ENCODE assay signal across 8 cellular contexts in the genomic region with DNA sequence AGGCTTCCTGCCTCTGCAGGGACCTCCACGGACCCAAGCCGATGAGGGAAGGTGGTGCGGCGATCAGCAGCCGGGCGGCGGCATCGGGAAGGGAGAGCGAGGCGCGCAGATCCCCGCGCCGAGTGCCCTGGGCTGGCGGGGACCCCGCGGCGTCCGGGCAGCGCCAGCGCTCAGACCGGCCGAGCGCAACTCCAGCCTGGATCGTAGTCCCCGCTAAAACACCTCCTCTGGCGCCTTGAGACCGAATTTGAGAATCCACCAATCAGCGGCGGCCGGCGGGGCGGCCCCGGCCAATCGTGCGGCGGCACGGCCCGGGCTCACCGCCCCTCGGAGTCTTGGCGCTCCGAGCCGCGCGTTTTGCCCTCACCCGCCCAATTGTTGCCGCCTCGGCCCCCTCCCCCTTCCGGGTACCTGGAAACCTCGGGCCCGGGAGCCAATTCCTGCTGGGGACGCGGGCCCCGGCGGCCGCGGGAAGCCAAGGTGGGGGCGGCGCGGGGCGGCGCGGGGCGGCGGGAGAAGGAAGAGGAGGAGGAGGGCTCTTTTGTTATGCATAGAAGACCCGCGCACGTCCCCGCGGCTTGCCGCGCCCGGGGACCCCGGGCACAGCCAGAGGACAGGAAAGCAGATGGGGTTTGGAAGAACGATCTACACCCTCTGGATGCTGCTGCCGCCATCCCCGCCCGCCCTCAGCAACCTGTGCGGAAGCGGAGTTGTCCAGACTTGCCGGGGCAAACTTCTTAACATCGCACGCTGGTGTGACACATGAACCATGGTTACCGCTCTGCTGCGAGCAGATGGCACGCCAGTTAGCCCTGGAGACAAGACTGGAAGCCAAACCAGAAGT. TPM values are rescaled to one million over a fixed set of nuclear protein-coding genes. Genes with fewer than 3 reads are reported as not detected.
DNase-seq lines count a peak whose midpoint lies in the region; ATAC-seq and TF ChIP-seq lines count a peak whose summit lies in the region.

A gene with protein sequence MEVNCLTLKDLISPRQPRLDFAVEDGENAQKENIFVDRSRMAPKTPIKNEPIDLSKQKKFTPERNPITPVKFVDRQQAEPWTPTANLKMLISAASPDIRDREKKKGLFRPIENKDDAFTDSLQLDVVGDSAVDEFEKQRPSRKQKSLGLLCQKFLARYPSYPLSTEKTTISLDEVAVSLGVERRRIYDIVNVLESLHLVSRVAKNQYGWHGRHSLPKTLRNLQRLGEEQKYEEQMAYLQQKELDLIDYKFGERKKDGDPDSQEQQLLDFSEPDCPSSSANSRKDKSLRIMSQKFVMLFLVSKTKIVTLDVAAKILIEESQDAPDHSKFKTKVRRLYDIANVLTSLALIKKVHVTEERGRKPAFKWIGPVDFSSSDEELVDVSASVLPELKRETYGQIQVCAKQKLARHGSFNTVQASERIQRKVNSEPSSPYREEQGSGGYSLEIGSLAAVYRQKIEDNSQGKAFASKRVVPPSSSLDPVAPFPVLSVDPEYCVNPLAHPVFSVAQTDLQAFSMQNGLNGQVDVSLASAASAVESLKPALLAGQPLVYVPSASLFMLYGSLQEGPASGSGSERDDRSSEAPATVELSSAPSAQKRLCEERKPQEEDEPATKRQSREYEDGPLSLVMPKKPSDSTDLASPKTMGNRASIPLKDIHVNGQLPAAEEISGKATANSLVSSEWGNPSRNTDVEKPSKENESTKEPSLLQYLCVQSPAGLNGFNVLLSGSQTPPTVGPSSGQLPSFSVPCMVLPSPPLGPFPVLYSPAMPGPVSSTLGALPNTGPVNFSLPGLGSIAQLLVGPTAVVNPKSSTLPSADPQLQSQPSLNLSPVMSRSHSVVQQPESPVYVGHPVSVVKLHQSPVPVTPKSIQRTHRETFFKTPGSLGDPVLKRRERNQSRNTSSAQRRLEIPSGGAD (minus strand): TSS at position 209 of the 844 bp plus-strand sequence. CDS start 934 bp downstream, outside the sequence.

- peak within 1 kb of the TSS; percentile 75 for H3K4me3 ChIP-seq in fibroblast of pulmonary artery (replicated peaks; ENCODE audit: low read depth, low read length)

- peak within 1 kb of the TSS; percentile 90 for H3K4me3 Mint-ChIP-seq in natural killer cell treated with Interleukin-12 subunit alpha and Interleukin-12 subunit beta and Interleukin-15 and Interleukin-18, amount 100 ng/mL, for 72 hours

- peak; percentile 97 for ATAC-seq in natural killer cell treated with Interleukin-12 subunit alpha and Interleukin-12 subunit beta and Interleukin-15 and Interleukin-18, amount 100 ng/mL, for 72 hours

- H3K27ac Mint-ChIP-seq in natural killer cell treated with Interleukin-12 subunit alpha and Interleukin-12 subunit beta and Interleukin-15 and Interleukin-18, amount 100 ng/mL, for 72 hours = peak within 1 kb of the TSS; percentile 18 to 40

- H3K27me3 Mint-ChIP-seq in natural killer cell treated with Interleukin-12 subunit alpha and Interleukin-12 subunit beta and Interleukin-15 and Interleukin-18, amount 100 ng/mL, for 72 hours = peaks cover 5 to 6% of the 10 kb centered on the region in 2 donors

- DNase-seq in EL (peak; percentile 94), H4 (ENCODE audit: low spot score) (peak; percentile 88), LHCN-M2 (ENCODE audit: low read depth) (peak; percentile 92), RPMI7951 (ENCODE audit: low read depth) (peak; percentile 92), fibroblast of pulmonary artery (ENCODE audit: low read depth) (peak; percentile 90)
- DNase-seq in activated T-helper 1 cell treated with anti-CD3 and anti-CD28 coated beads, Interleukin-2, amount 50 U/mL, for 16 hours (ENCODE audit: low read depth in 1 of 2, low spot score in 1 of 2) = peak; percentile 51 to 71
- DNase-seq in natural killer cell treated with Interleukin-12 subunit alpha and Interleukin-12 subunit beta and Interleukin-15 and Interleukin-18, amount 100 ng/mL, for 72 hours (ENCODE audit: low spot score) = peak; percentile 92
- peak; percentile 80 for DNase-seq in stimulated activated naive CD4-positive, alpha-beta T cell treated with Interleukin-2 at 50 U/mL for 16 hours (lab: John Stamatoyannopoulos, UW)

- no peaks in the 10 kb centered on the region for H3K9me3 Mint-ChIP-seq in natural killer cell treated with Interleukin-12 subunit alpha and Interleukin-12 subunit beta and Interleukin-15 and Interleukin-18, amount 100 ng/mL, for 72 hours

- H3K36me3 Mint-ChIP-seq in natural killer cell treated with Interleukin-12 subunit alpha and Interleukin-12 subunit beta and Interleukin-15 and Interleukin-18, amount 100 ng/mL, for 72 hours = no peaks in the 10 kb centered on the region

- TF ChIP-seq CTCF in fibroblast of pulmonary artery (IDR thresholded peaks at IDR 0.05; ENCODE audit: low read length, missing control alignments) = no peak

- H3K4me1 Mint-ChIP-seq in natural killer cell treated with Interleukin-12 subunit alpha and Interleukin-12 subunit beta and Interleukin-15 and Interleukin-18, amount 100 ng/mL, for 72 hours (ENCODE audit: low read depth in 2 of 2) = peaks cover 14 to 20% of the 10 kb centered on the region in 2 donors

RNA-seq across cellular contexts. Expression of the gene that starts here (rescaled TPM):
- total RNA-seq in H4 (2014; rRNA removed; shearing (Covaris generic)) = 12.5 and 16.6 TPM in 2 replicates
- total RNA-seq in LHCN-M2 (2014; rRNA removed) = 18.0 and 20.6 TPM in 2 replicates
- 5.4 TPM for polyA plus RNA-seq in LHCN-M2 (2012)
- 19.1 and 26.3 TPM in 2 replicates for total RNA-seq in RPMI7951 (2014; rRNA removed; shearing (Covaris generic))
- 10 to 100 TPM; 10.7 to 15.0 TPM for total RNA-seq in natural killer cell treated with Interleukin-12 subunit alpha and Interleukin-12 subunit beta and Interleukin-15 and Interleukin-18, amount 100 ng/mL, for 72 hours

Comparison
In these comparisons a context has a peak if more than half of its experiments do, and no peak if none do; other contexts are left out.
1. Peak in every context shown above with its lines: DNase-seq, ATAC-seq and H3K4me3 ChIP-seq.